Comparison of ENCODE assay signal across 14 cellular contexts in the genomic region with DNA sequence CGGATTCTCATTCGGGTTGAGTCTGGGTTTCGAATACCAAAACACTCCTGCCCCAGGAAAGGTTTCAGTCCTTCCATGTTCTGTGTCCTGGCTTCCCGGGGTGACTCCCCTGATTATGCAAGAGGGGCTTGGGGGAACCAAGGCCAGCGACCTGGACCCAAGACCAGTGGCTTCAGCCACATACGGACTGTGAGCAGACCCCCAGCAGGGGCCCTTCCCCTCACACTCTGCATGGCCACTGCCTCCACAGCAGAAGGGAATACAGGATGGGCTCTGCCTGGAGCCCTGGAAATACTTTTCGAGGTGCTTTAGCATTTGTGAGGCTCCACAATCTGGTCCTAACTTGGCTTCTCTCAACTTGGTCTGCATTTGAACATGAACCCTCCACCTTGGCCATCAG. TPM values are rescaled to one million over a fixed set of nuclear protein-coding genes. Genes with fewer than 3 reads are reported as not detected.
DNase-seq lines count a peak whose midpoint lies in the region; ATAC-seq and TF ChIP-seq lines count a peak whose summit lies in the region.
"Had no signal": no experiment of that assay in that cellular context is flagged by ENCODE, and none has a peak within 500 bp of the region (broad histone marks: within the 10 kb centered on the region; RNA-seq: fewer than 3 reads in every experiment).

No MANE protein-coding gene starts in this region.

- no peak overlapping the region for H3K4me3 Mint-ChIP-seq in CD4-positive, alpha-beta memory T cell
- H3K4me3 Mint-ChIP-seq in chondrocyte (ENCODE audit: unreplicated experiment) = no peak overlapping the region

- POLR2A ChIA-PET in AG04450 (lab: Yijun Ruan, JAX) = no interaction called here
- POLR2A ChIA-PET in CD4-positive, alpha-beta memory T cell (lab: Charles Lee; ENCODE audit: partially characterized antibody) = interaction anchor here (2.3 to 21.9 kb wide), 3 partner anchors 11 to 33 kb away, joined by 7 to 516 read pairs (median 73); no protein-coding TSS in a partner anchor

- TF ChIP-seq CTCF in AG04450 (IDR thresholded peaks at IDR 0.05; ENCODE audit: low read depth, low read length) (no peak), chondrocyte (IDR thresholded peaks at IDR 0.05) (no peak)

- no peaks in the 10 kb centered on the region for H3K27me3 ChIP-seq in AG04450 (ENCODE audit: control insufficient read depth, insufficient read depth, low read length)
- H3K27me3 ChIP-seq in CD4-positive, alpha-beta memory T cell (ENCODE audit: insufficient read depth, low read length) = no peaks in the 10 kb centered on the region
- H3K27me3 ChIP-seq: spleen had no signal

- peak overlapping the region; percentile 2 for H3K27ac ChIP-seq in AG04450 (ENCODE audit: low read depth, low read length)
- H3K27ac ChIP-seq in CD4-positive, alpha-beta memory T cell (ENCODE audit: low read depth, low read length) = no peak overlapping the region

- H3K9me3 ChIP-seq in AG04450 (ENCODE audit: control insufficient read depth, insufficient read depth, low read length) = no peaks in the 10 kb centered on the region; the same call in 1 of the 2 replicates
- H3K9me3 ChIP-seq in CD4-positive, alpha-beta memory T cell (ENCODE audit: control insufficient read depth in 1 of 2, low read length in 2 of 2) = no peaks in the 10 kb centered on the region
- H3K9me3 ChIP-seq: spleen had no signal

- no peaks in the 10 kb centered on the region for H3K9me3 Mint-ChIP-seq in CD4-positive, alpha-beta memory T cell
- no peaks in the 10 kb centered on the region for H3K9me3 Mint-ChIP-seq in chondrocyte (ENCODE audit: low read depth)

- H3K4me1 ChIP-seq in CD4-positive, alpha-beta memory T cell (ENCODE audit: insufficient read depth, low read length) = peaks cover 57% of the 10 kb centered on the region

- H3K4me1 Mint-ChIP-seq in CD4-positive, alpha-beta memory T cell = peaks cover 39 to 63% (median 51%) of the 10 kb centered on the region in 4 donors
- peaks cover 53% of the 10 kb centered on the region for H3K4me1 Mint-ChIP-seq in chondrocyte (ENCODE audit: low read depth)

- no peak overlapping the region for H3K4me3 ChIP-seq in AG04450 (ENCODE audit: low read depth, low read length)
- H3K4me3 ChIP-seq in CD4-positive, alpha-beta memory T cell (ENCODE audit: low read length in 2 of 2) = no peak overlapping the region
- H3K4me3 ChIP-seq: K562, lung had no signal

- intact Hi-C loops in CD4-positive, alpha-beta memory T cell (cut with micrococcal nuclease) = no loop called here
- intact Hi-C loops in posterior vena cava (cut with DNase I) = loop anchor here in 1 of 2 donors (5.0 kb wide), 1 partner anchor 37 kb away; no protein-coding TSS in a partner anchor

- peaks cover 13 to 49% of the 10 kb centered on the region in 2 donors for H3K36me3 Mint-ChIP-seq in CD4-positive, alpha-beta memory T cell
- H3K36me3 Mint-ChIP-seq in chondrocyte (ENCODE audit: low read depth) = peaks cover 1% of the 10 kb centered on the region

- CTCF ChIA-PET in AG04450 (lab: Charles Lee) = interaction anchor here (1.7 to 7.3 kb wide), 2 partner anchors 38 to 149 kb away, joined by 4 to 69 read pairs; no protein-coding TSS in a partner anchor
- CTCF ChIA-PET in CD4-positive, alpha-beta memory T cell (lab: Charles Lee; ENCODE audit: partially characterized antibody) = interaction anchor here (1.0 to 20.2 kb wide), 4 partner anchors 12 to 34 kb away, joined by 3 to 568 read pairs (median 11); no protein-coding TSS in a partner anchor

- no peak for ATAC-seq in esophagus mucosa
- no peak for ATAC-seq in GM18873 (IDR thresholded peaks at IDR 0.05; ENCODE audit: low FRiP score, unreplicated experiment)
- ATAC-seq in GM21360 (IDR thresholded peaks at IDR 0.05; ENCODE audit: unreplicated experiment) = no peak
- ATAC-seq: K562 had no signal

- H3K27me3 Mint-ChIP-seq in CD4-positive, alpha-beta memory T cell = no peaks in the 10 kb centered on the region
- H3K27me3 Mint-ChIP-seq in chondrocyte (ENCODE audit: low read depth) = no peaks in the 10 kb centered on the region

- H3K27ac Mint-ChIP-seq in CD4-positive, alpha-beta memory T cell = peak overlapping the region in 6 of 7 donors; percentile 1 to 93 (median 66)
- peak overlapping the region; percentile 47 for H3K27ac Mint-ChIP-seq in chondrocyte (ENCODE audit: unreplicated experiment)

- no peak for DNase-seq in AG04450 (ENCODE audit: low read depth, low spot score)
- DNase-seq in CD4-positive, alpha-beta memory T cell = no peak
- DNase-seq in chondrocyte (ENCODE audit: low spot score) = no peak
- DNase-seq in posterior vena cava (ENCODE audit: low spot score) = peak; percentile 72
- no peak for DNase-seq in NCI-H2227 treated with DMSO at 0.1 percent for 48 hours (lab: John Stamatoyannopoulos, UW)
- DNase-seq: cortex of kidney, NCI-H1105 treated with DMSO at 0.1 percent for 48 hours, NCI-H524, spleen had no signal

- H3K36me3 ChIP-seq in CD4-positive, alpha-beta memory T cell (ENCODE audit: insufficient read depth, low read length) = peaks cover 28% of the 10 kb centered on the region

RNA-seq across cellular contexts. Expression of a gene that starts 19.1 kb away (rescaled TPM):
- 17.1 and 22.1 TPM in 2 replicates for polyA plus RNA-seq in AG04450 (2011; rRNA removed)
- polyA minus RNA-seq in AG04450 (2011; rRNA and poly(A)+ RNA removed) = 22.5 and 25.5 TPM in 2 replicates
- total RNA-seq in CD4-positive, alpha-beta memory T cell = 100 to 1,000 TPM; 139 to 142 TPM
- polyA plus RNA-seq in CD4-positive, alpha-beta memory T cell = 10 to 100 TPM in 1 of 2 donors, 1 to 10 TPM in 1; 7.9 to 26.8 TPM
- total RNA-seq in chondrocyte (79.1 to 93.2 TPM (median 89.6 TPM) in 3 replicates), posterior vena cava (100 to 1,000 TPM; 111 to 126 TPM), esophagus mucosa (25.1 TPM)

RNA-seq across cellular contexts. Expression of a gene that starts 27.5 kb away (rescaled TPM):
- polyA plus RNA-seq in AG04450 (2011; rRNA removed) = 7.8 and 9.0 TPM in 2 replicates
- 9.3 and 12.2 TPM in 2 replicates for polyA minus RNA-seq in AG04450 (2011; rRNA and poly(A)+ RNA removed)
- total RNA-seq in CD4-positive, alpha-beta memory T cell = 10 to 100 TPM; 12.1 to 12.3 TPM
- 1 to 10 TPM; 8.7 to 9.0 TPM for polyA plus RNA-seq in CD4-positive, alpha-beta memory T cell
- total RNA-seq in chondrocyte (11.4 to 18.4 TPM (median 11.5 TPM) in 3 replicates), posterior vena cava (10 to 100 TPM; 28.5 to 33.8 TPM), esophagus mucosa (19.8 TPM)

RNA-seq across cellular contexts. Expression of a gene that starts 41.9 kb away (rescaled TPM):
- 1.7 and 2.1 TPM in 2 replicates for polyA plus RNA-seq in AG04450 (2011; rRNA removed)
- polyA minus RNA-seq in AG04450 (2011; rRNA and poly(A)+ RNA removed) = 2.7 and 3.4 TPM in 2 replicates
- under 1 TPM; 0.15 to 0.39 TPM for total RNA-seq in CD4-positive, alpha-beta memory T cell
- polyA plus RNA-seq in CD4-positive, alpha-beta memory T cell = under 1 TPM in 1 of 2 donors, not detected in 1; 0.14 TPM
- 1.3 to 1.8 TPM (median 1.3 TPM) in 3 replicates for total RNA-seq in chondrocyte
- 10 to 100 TPM; 18.3 to 33.5 TPM for total RNA-seq in posterior vena cava
- total RNA-seq in esophagus mucosa = 16.5 TPM
